8 cellular contexts compared by ENCODE assay signal in genomic region chr4:10457255-10457801, GRCh38. TPM values are rescaled to one million over a fixed set of nuclear protein-coding genes. Genes with fewer than 3 reads are reported as not detected.
DNase-seq lines count a peak whose midpoint lies in the region; ATAC-seq and TF ChIP-seq lines count a peak whose summit lies in the region.

Gene ZNF518B (minus strand): TSS chr4:10457426. CDS start chr4:10446328, 11,098 bp downstream.

- peak; percentile 95 for DNase-seq in AG20443 (ENCODE audit: low spot score)
- DNase-seq in Panc1 (ENCODE audit: low read depth, low spot score): no peak
- DNase-seq in activated effector memory CD4-positive, alpha-beta T cell treated with anti-CD3 and anti-CD28 coated beads, Interleukin-2, amount 50 U/mL, for 16 hours: peak; percentile 92
- DNase-seq in foreskin fibroblast: peak; percentile 56 to 86
- DNase-seq in neuronal stem cell (ENCODE audit: low spot score): peak; percentile 54

- intact Hi-C loops in Panc1 (cut with micrococcal nuclease; ENCODE audit: unreplicated experiment): no loop called here

- POLR2A ChIA-PET in Panc1 (lab: Charles Lee): interaction anchor here (0.6 to 0.7 kb wide), 2 partner anchors 339 to 713 kb away, joined by 3 to 4 read pairs; no protein-coding TSS in a partner anchor

- CTCF ChIA-PET in Panc1 (lab: Charles Lee): no interaction called here

- H3K36me3 ChIP-seq in Panc1 (ENCODE audit: control insufficient read depth, insufficient read depth, low read length) (no peaks in the 10 kb centered on the region; the same call in none of the 2 replicates), neuronal stem cell (replicated peaks in 1 of 2; ENCODE audit: control insufficient read depth in 2 of 2, insufficient read depth in 2 of 2, low read length in 2 of 2) (peaks cover 14 to 29% of the 10 kb centered on the region in 2 donors), subcutaneous abdominal adipose tissue (ENCODE audit: control insufficient read depth in 5 of 5, insufficient read depth in 5 of 5, low read length in 5 of 5) (peaks cover 7 to 16% (median 13%) of the 10 kb centered on the region in 5 donors)

- H2AFZ ChIP-seq in neuronal stem cell (ENCODE audit: low read length): peak within 1 kb of the TSS; percentile 95

- H3K9ac ChIP-seq in neuronal stem cell (ENCODE audit: low read depth, low read length, poor library complexity): peak within 1 kb of the TSS; percentile 93
- peak within 1 kb of the TSS in 2 of 5 donors; percentile 50 to 53 for H3K9ac ChIP-seq in subcutaneous abdominal adipose tissue (ENCODE audit: low read length in 5 of 5)

- no peak within 1 kb of the TSS for H2BK5ac ChIP-seq in neuronal stem cell (ENCODE audit: low read length)

- H3K4me1 ChIP-seq in Panc1 (ENCODE audit: control insufficient read depth, insufficient read depth, low read length) (no peaks in the 10 kb centered on the region; the same call in 1 of the 2 replicates), neuronal stem cell (ENCODE audit: control insufficient read depth in 2 of 2, insufficient read depth in 1 of 2, low read depth in 1 of 2, low read length in 2 of 2) (peaks cover 0 to 15% of the 10 kb centered on the region in 2 donors), subcutaneous abdominal adipose tissue (ENCODE audit: control insufficient read depth in 5 of 5, insufficient read depth in 5 of 5, low read length in 5 of 5) (peaks cover 0 to 29% (median 24%) of the 10 kb centered on the region in 5 donors)

- H3K4me3 ChIP-seq in Panc1 (ENCODE audit: low read depth in 2 of 2, low read length in 2 of 2) (peak within 1 kb of the TSS; percentile 67 to 68), foreskin fibroblast (ENCODE audit: low read depth in 1 of 2, low read length in 2 of 2) (peak within 1 kb of the TSS; percentile 50 to 69), neuronal stem cell (ENCODE audit: low read length in 2 of 2) (peak within 1 kb of the TSS; percentile 60 to 89), subcutaneous abdominal adipose tissue (ENCODE audit: low read depth in 1 of 5, low read length in 5 of 5) (peak within 1 kb of the TSS; percentile 67 to 75 (median 69))

- H3K79me1 ChIP-seq in neuronal stem cell (ENCODE audit: low read depth, low read length): peaks cover 12% of the 10 kb centered on the region

- H3K23ac ChIP-seq in neuronal stem cell (ENCODE audit: low read depth, low read length, poor library complexity): peak within 1 kb of the TSS; percentile 11

- BruUV-seq in Panc1 (replicated peaks; lab: Mats Ljungman, UMichigan): no TSS peak

- no peak within 1 kb of the TSS for H2BK12ac ChIP-seq in neuronal stem cell (ENCODE audit: low read length)

- H3K18ac ChIP-seq in neuronal stem cell (ENCODE audit: low read length): peak within 1 kb of the TSS; percentile 93

- no peak within 1 kb of the TSS for H3K4ac ChIP-seq in neuronal stem cell (ENCODE audit: low read length)

- TF ChIP-seq CTCF in Panc1 (IDR thresholded peaks at IDR 0.05) (no peak), foreskin fibroblast (IDR thresholded peaks at IDR 0.05; ENCODE audit: low read depth, low read length) (no peak)

- in situ Hi-C loops in Panc1 (cut with HindIII; ENCODE audit: low pct_unique_long_range_greater_than_20kb, low sequenced_read_pairs): no loop called here

- WGBS in neuronal stem cell (ENCODE audit: extremely low coverage in 2 of 2, insufficient read length in 2 of 2, insufficient replicate concordance in 1 of 2), 2 donors: no CpG with 5 or more reads among the region's 60 CpGs

- no peak within 1 kb of the TSS for H4K8ac ChIP-seq in neuronal stem cell (ENCODE audit: low read depth, low read length)

- H3K27ac ChIP-seq in Panc1 (ENCODE audit: low read length) (peak within 1 kb of the TSS; percentile 85), neuronal stem cell (replicated peaks; ENCODE audit: low read length) (no peak within 1 kb of the TSS), subcutaneous abdominal adipose tissue (ENCODE audit: low read depth, low read length) (no peak within 1 kb of the TSS)

- peak within 1 kb of the TSS; percentile 32 for H2BK15ac ChIP-seq in neuronal stem cell (ENCODE audit: low read length)

- H2BK120ac ChIP-seq in neuronal stem cell (ENCODE audit: low read depth, low read length): peak within 1 kb of the TSS; percentile 51

- no peaks in the 10 kb centered on the region for H3K9me3 ChIP-seq in Panc1 (ENCODE audit: control insufficient read depth, insufficient read depth, low read depth, low read length)
- H3K9me3 ChIP-seq in neuronal stem cell (replicated peaks in 1 of 2; ENCODE audit: control insufficient read depth in 2 of 2, insufficient read depth in 1 of 2, low read depth in 1 of 2, low read length in 2 of 2): peaks cover 26 to 29% of the 10 kb centered on the region in 2 donors
- H3K9me3 ChIP-seq in subcutaneous abdominal adipose tissue (ENCODE audit: control insufficient read depth in 5 of 5, low read length in 5 of 5): no peaks in the 10 kb centered on the region

- H3K27me3 ChIP-seq in Panc1 (ENCODE audit: control insufficient read depth, insufficient read depth, low read length) (no peaks in the 10 kb centered on the region), neuronal stem cell (ENCODE audit: control insufficient read depth in 3 of 3, insufficient read depth in 3 of 3, low read depth in 1 of 3, low read length in 3 of 3) (peaks cover 9 to 34% (median 28%) of the 10 kb centered on the region in 3 experiments), subcutaneous abdominal adipose tissue (ENCODE audit: control insufficient read depth in 5 of 5, insufficient read depth in 4 of 5, low read length in 5 of 5) (peaks cover 4 to 16% (median 9%) of the 10 kb centered on the region in 5 donors)

- H4K91ac ChIP-seq in neuronal stem cell (ENCODE audit: low read depth, low read length, poor library complexity): no peak within 1 kb of the TSS

- H3K4me2 ChIP-seq in neuronal stem cell (ENCODE audit: insufficient read depth, low read length, poor library complexity, severe bottlenecking): peak within 1 kb of the TSS; percentile 62

- peak within 1 kb of the TSS; percentile 14 for H3K14ac ChIP-seq in neuronal stem cell (ENCODE audit: low read length)

- ATAC-seq in GM18909 (IDR thresholded peaks at IDR 0.05; ENCODE audit: poor library complexity, unreplicated experiment) (peak; percentile 80), HG03108 (IDR thresholded peaks at IDR 0.05; ENCODE audit: unreplicated experiment) (peak; percentile 68), Panc1 (peak; percentile 97)

- H2AK5ac ChIP-seq in neuronal stem cell (ENCODE audit: low read depth, low read length): peak within 1 kb of the TSS; percentile 61

RNA-seq across cellular contexts. Expression of gene ZNF518B, which starts in this region (rescaled TPM):
- total RNA-seq in Panc1 (2021; ENCODE audit: unreplicated experiment): 20.8 TPM
- 7.5 TPM for polyA plus RNA-seq in Panc1 (2012; ENCODE audit: insufficient read length)
- polyA plus RNA-seq in neuronal stem cell (2013, experiment 1 of 2): 20.5 TPM
- polyA plus RNA-seq in neuronal stem cell (2013, experiment 2 of 2): 22.0 TPM
